ENCODE assay signal across 12 cellular contexts in genomic region chr7:70178787-70179186, GRCh38.
DNase-seq lines count a peak whose midpoint lies in the region; ATAC-seq and TF ChIP-seq lines count a peak whose summit lies in the region.
"Had no signal": no experiment of that assay in that cellular context is flagged by ENCODE, and none has a peak within 500 bp of the region (broad histone marks: within the 10 kb centered on the region; RNA-seq: fewer than 3 reads in every experiment).

No MANE protein-coding gene starts in this region.

- TF ChIP-seq CTCF in Loucy (conservative IDR thresholded peaks at IDR 0.05; ENCODE audit: low read length) (no peak), astrocyte of the spinal cord (IDR thresholded peaks at IDR 0.05; ENCODE audit: low read depth, low read length) (no peak), left lung (IDR thresholded peaks at IDR 0.05) (no peak), right atrium auricular region (IDR thresholded peaks at IDR 0.05) (no peak), thyroid gland (IDR thresholded peaks at IDR 0.05) (no peak)

- H3K27me3 ChIP-seq in Loucy (ENCODE audit: insufficient read depth, low read length, poor library complexity, severe bottlenecking) (no peaks in the 10 kb centered on the region), left lung (no peaks in the 10 kb centered on the region), right atrium auricular region (no peaks in the 10 kb centered on the region), thyroid gland (no peaks in the 10 kb centered on the region)

- H3K9me3 ChIP-seq in Loucy (ENCODE audit: insufficient read depth, low read depth, low read length) (no peaks in the 10 kb centered on the region), left lung (no peaks in the 10 kb centered on the region), right atrium auricular region (peaks cover 0 to 8% of the 10 kb centered on the region in 2 donors), thyroid gland (no peaks in the 10 kb centered on the region)

- TF ChIP-seq POLR2A in thyroid gland (IDR thresholded peaks at IDR 0.05), result no peak

- peak overlapping the region; percentile 28 for H3K4me2 ChIP-seq in Loucy (ENCODE audit: low read depth, low read length, poor library complexity, severe bottlenecking)

- H3K79me2 ChIP-seq in Loucy (ENCODE audit: insufficient read depth, low read length), result no peaks in the 10 kb centered on the region

- H3K9me2 ChIP-seq in Loucy (replicated peaks; ENCODE audit: low read depth, low read length), result no peaks in the 10 kb centered on the region

- DNase-seq in AG20443 (ENCODE audit: low spot score) (peak; percentile 48), astrocyte of the spinal cord (ENCODE audit: low read depth, low spot score) (peak; percentile 76), left lung (peak; percentile 34 to 51), cortex of kidney (lab: John Stamatoyannopoulos, UW) (no peak), right atrium auricular region (ENCODE audit: low spot score) (no peak), thyroid gland (no peak)
- DNase-seq: CD4-positive, CD25-positive, alpha-beta regulatory T cell; KBM-7; NK-92 treated with Interleukin-12 subunit alpha and Interleukin-12 subunit beta, amount 100 ng/mL, for 24 hours; stimulated activated naive CD8-positive, alpha-beta T cell treated with anti-CD3 and anti-CD28 coated beads, Interleukin-15, Interleukin-2, amounts not matched to agents 100 U/mL and 50 U/mL, for 24 hours had no signal

- H3K4me3 ChIP-seq in Loucy (ENCODE audit: low read length, poor library complexity, severe bottlenecking), result no peak overlapping the region
- no peak overlapping the region for H3K4me3 ChIP-seq in astrocyte of the spinal cord (ENCODE audit: low read depth, low read length)
- H3K4me3 ChIP-seq in left lung, result no peak overlapping the region
- no peak overlapping the region for H3K4me3 ChIP-seq in right atrium auricular region
- H3K4me3 ChIP-seq in thyroid gland (replicated peaks in 1 of 3), result no peak overlapping the region

- in situ Hi-C loops in astrocyte of the spinal cord (cut with HindIII; ENCODE audit: low sequenced_read_pairs), result no loop called here

- no peak overlapping the region for H2AFZ ChIP-seq in Loucy (ENCODE audit: low read length)

- ATAC-seq in left lung (peak; percentile 93), HG02678 (IDR thresholded peaks at IDR 0.05; ENCODE audit: unreplicated experiment) (no peak)
- ATAC-seq: stimulated activated naive CD8-positive, alpha-beta T cell treated with anti-CD3 and anti-CD28 coated beads, Interleukin-15, Interleukin-2, amounts not matched to agents 100 U/mL and 50 U/mL, for 24 hours had no signal

- H3K27ac ChIP-seq in left lung (no peak overlapping the region), right atrium auricular region (no peak overlapping the region), thyroid gland (no peak overlapping the region)

- H3F3A ChIP-seq in Loucy (ENCODE audit: low read depth), result 0 out of 2 replicates have a peak, but pooled peaks cover 3% of the 10 kb centered on the region

- H3K4me1 ChIP-seq in Loucy (ENCODE audit: insufficient read depth, low read length, poor library complexity, severe bottlenecking), result peaks cover 46% of the 10 kb centered on the region
- H3K4me1 ChIP-seq in left lung, result peaks cover 0 to 5% of the 10 kb centered on the region in 2 donors
- H3K4me1 ChIP-seq in right atrium auricular region, result no peaks in the 10 kb centered on the region
- H3K4me1 ChIP-seq in thyroid gland, result no peaks in the 10 kb centered on the region

- intact Hi-C loops in left lung (cut with DNase I), result no loop called here
- intact Hi-C loops in thyroid gland (cut with DNase I), result no loop called here

- peaks cover 12% of the 10 kb centered on the region for H4K20me1 ChIP-seq in Loucy (ENCODE audit: insufficient read depth, low read length, poor library complexity, severe bottlenecking)

- H3K36me3 ChIP-seq in Loucy (ENCODE audit: insufficient read depth, low read length) (no peaks in the 10 kb centered on the region), left lung (no peaks in the 10 kb centered on the region), right atrium auricular region (no peaks in the 10 kb centered on the region), thyroid gland (no peaks in the 10 kb centered on the region)

- H3K9ac ChIP-seq in Loucy (ENCODE audit: low read depth, low read length, poor library complexity, severe bottlenecking), result no peak overlapping the region

- WGBS in thyroid gland, 2 donors, result 79 to 85% methylated on average over 2 of the region's 2 CpGs

Comparison
In these comparisons a context has a peak if more than half of its experiments do, and no peak if none do; other contexts are left out.
1. DNase-seq: peak in AG20443 (single experiment), astrocyte of the spinal cord (single experiment) and left lung (2 of 2); none in cortex of kidney (single experiment), right atrium auricular region (single experiment) and thyroid gland (0 of 2).